1 cellular context compared by ENCODE assay signal in genomic region chr17:17139972-17140589, GRCh38.
TF ChIP-seq lines count a peak whose summit lies in the region.

No MANE protein-coding gene starts in this region.

TF ChIP-seq in GM23338, 12 proteins besides CTCF, POLR2A, EP300 and RAD21 (continued from another document):
- TF ChIP-seq ZNF462 (CRISPR knock-in tag; IDR thresholded peaks at IDR 0.05) (no peak), EZH2 (IDR thresholded peaks at IDR 0.05; ENCODE audit: low read depth, unreplicated experiment) (no peak), ZNF114 (CRISPR knock-in tag; IDR thresholded peaks at IDR 0.05) (no peak), JUNB (IDR thresholded peaks at IDR 0.05; ENCODE audit: unreplicated experiment) (no peak), STAT1 (IDR thresholded peaks at IDR 0.05; ENCODE audit: unreplicated experiment) (no peak), ZNF331 (CRISPR knock-in tag; IDR thresholded peaks at IDR 0.05; ENCODE audit: low read depth) (no peak), NANOG (IDR thresholded peaks at IDR 0.05; ENCODE audit: borderline replicate concordance) (no peak), POLR2AphosphoS5 (IDR thresholded peaks at IDR 0.05; ENCODE audit: low read depth) (no peak), ETS1 (IDR thresholded peaks at IDR 0.05) (no peak), EZH2phosphoT487 (IDR thresholded peaks at IDR 0.05; ENCODE audit: unreplicated experiment) (no peak)
- TF ChIP-seq, protein P1, sequence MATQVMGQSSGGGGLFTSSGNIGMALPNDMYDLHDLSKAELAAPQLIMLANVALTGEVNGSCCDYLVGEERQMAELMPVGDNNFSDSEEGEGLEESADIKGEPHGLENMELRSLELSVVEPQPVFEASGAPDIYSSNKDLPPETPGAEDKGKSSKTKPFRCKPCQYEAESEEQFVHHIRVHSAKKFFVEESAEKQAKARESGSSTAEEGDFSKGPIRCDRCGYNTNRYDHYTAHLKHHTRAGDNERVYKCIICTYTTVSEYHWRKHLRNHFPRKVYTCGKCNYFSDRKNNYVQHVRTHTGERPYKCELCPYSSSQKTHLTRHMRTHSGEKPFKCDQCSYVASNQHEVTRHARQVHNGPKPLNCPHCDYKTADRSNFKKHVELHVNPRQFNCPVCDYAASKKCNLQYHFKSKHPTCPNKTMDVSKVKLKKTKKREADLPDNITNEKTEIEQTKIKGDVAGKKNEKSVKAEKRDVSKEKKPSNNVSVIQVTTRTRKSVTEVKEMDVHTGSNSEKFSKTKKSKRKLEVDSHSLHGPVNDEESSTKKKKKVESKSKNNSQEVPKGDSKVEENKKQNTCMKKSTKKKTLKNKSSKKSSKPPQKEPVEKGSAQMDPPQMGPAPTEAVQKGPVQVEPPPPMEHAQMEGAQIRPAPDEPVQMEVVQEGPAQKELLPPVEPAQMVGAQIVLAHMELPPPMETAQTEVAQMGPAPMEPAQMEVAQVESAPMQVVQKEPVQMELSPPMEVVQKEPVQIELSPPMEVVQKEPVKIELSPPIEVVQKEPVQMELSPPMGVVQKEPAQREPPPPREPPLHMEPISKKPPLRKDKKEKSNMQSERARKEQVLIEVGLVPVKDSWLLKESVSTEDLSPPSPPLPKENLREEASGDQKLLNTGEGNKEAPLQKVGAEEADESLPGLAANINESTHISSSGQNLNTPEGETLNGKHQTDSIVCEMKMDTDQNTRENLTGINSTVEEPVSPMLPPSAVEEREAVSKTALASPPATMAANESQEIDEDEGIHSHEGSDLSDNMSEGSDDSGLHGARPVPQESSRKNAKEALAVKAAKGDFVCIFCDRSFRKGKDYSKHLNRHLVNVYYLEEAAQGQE (IDR thresholded peaks at IDR 0.05; ENCODE audit: unreplicated experiment), result no peak
